ENCODE assay signal across 25 cellular contexts in genomic region chr16:87501117-87501516, GRCh38.
"Had no signal": no experiment of that assay in that cellular context is flagged by ENCODE, and none has a peak within 500 bp of the region (broad histone marks: within the 10 kb centered on the region; RNA-seq: fewer than 3 reads in every experiment).

No MANE protein-coding gene starts in this region.

- H3K27me3 ChIP-seq: MG63 had no signal

- H3K4me3 ChIP-seq: MG63 had no signal

- H3K27ac Mint-ChIP-seq: T-cell; T-helper 1 cell treated with Interleukin-12 subunit alpha and Interleukin-12 subunit beta and Interleukin-4 antibody, amounts not matched to agents 30 μg/mL and 1 μg/mL, for 36 hours had no signal

- H3K9me3 ChIP-seq: MG63, SK-N-SH had no signal

- H3K27ac ChIP-seq: HL-60 had no signal

- DNase-seq: Karpas-422, KG1, MG63, NCI-H1092, NCI-H1105 treated with DMSO at 0.1 percent for 48 hours, NCI-H1417 treated with DMSO at 0.1 percent for 48 hours, NCI-H146, NCI-H1694 treated with DMSO at 0.1 percent for 48 hours, NCI-H1930, NCI-H2081, NCI-H2107, NCI-H226, NCI-H446, NCI-H510A, NCI-H524 treated with DMSO at 0.1 percent for 48 hours, NCI-H69, NCI-H774, PC-3, Right ventricle myocardium superior, SK-N-SH, SW 1271, T-cell had no signal

- H3K36me3 ChIP-seq: MG63 had no signal

- H3K36me3 Mint-ChIP-seq: T-cell had no signal

- H3K4me2 ChIP-seq: SK-N-SH had no signal

- H3K9me3 Mint-ChIP-seq: T-cell; T-helper 1 cell treated with Interleukin-12 subunit alpha and Interleukin-12 subunit beta and Interleukin-4 antibody, amounts not matched to agents 30 μg/mL and 1 μg/mL, for 36 hours had no signal

- H3K9ac ChIP-seq: SK-N-SH had no signal

- ATAC-seq: Panc1, PC-3, T-cell had no signal

- H3K4me3 Mint-ChIP-seq: T-cell; T-helper 1 cell treated with Interleukin-12 subunit alpha and Interleukin-12 subunit beta and Interleukin-4 antibody, amounts not matched to agents 30 μg/mL and 1 μg/mL, for 36 hours had no signal
